8 cellular contexts compared by ENCODE assay signal in the genomic region with DNA sequence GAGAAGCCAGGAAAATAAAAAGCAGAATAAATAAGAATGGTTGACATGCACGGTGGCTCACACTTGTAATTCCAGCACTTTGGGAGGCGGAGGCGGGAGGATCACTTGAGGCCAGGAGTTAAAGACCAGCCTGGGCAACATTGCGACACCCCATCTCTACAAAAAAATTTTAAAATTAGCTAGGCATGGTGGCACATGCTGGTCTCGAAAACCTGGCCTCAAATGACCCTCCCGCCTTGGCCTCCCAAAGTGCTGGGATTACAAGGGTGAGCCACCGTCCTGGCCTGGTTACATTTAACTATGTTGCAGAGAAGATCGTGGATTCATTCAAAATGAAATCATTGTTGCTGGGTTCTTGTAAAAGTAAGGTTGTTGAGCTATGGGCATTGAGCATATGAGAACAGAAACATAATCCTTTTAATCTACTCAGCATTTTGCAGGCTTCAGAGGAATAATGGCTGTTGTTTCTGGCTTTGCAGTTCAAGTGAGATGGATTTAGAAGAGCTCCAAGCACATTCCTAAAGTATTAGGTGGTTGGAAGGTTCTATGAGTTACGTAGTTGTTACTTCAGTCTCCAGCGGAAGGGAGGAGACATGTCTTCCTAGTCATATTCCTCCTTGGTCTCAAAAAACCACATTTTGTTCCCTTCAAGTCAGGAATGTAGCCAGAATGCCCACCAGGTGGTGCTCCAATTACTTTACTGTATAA.
DNase-seq lines count a peak whose midpoint lies in the region; ATAC-seq lines count a peak whose summit lies in the region.

No MANE protein-coding gene starts in this region.

- H3K27me3 Mint-ChIP-seq in activated naive CD8-positive, alpha-beta T cell treated with anti-CD3 and anti-CD28 coated beads, Interleukin-2, amount 50 U/mL, for 24 hours: peaks cover 16% of the 10 kb centered on the region
- H3K27me3 Mint-ChIP-seq in T-helper 2 cell treated with Interferon-gamma antibody and Interleukin-4, amounts not matched to agents 5 μg/mL and 100 μg/mL, for 36 hours (ENCODE audit: low read depth): peaks cover 1% of the 10 kb centered on the region

- H3K4me3 Mint-ChIP-seq in activated naive CD8-positive, alpha-beta T cell treated with anti-CD3 and anti-CD28 coated beads, Interleukin-2, amount 50 U/mL, for 24 hours: no peak overlapping the region
- H3K4me3 Mint-ChIP-seq in T-helper 2 cell treated with Interferon-gamma antibody and Interleukin-4, amounts not matched to agents 5 μg/mL and 100 μg/mL, for 36 hours: no peak overlapping the region

- DNase-seq in AG20443 (ENCODE audit: low spot score): peak; percentile 83
- peak; percentile 72 for DNase-seq in NCI-H82 (lab: John Stamatoyannopoulos, UW)
- peak; percentile 33 for DNase-seq in activated naive CD8-positive, alpha-beta T cell treated with anti-CD3 and anti-CD28 coated beads, Interleukin-2, amount 50 U/mL, for 24 hours
- DNase-seq in hepatic stellate cell (ENCODE audit: low spot score): peak; percentile 78
- DNase-seq in stimulated activated CD4-positive, alpha-beta T cell treated with anti-CD3 and anti-CD28 coated beads, Interleukin-1b, Interleukin-23, amount 100 ng/mL, for 4 hours (ENCODE audit: low read depth in 2 of 2): peak; percentile 2 to 12
- DNase-seq in activated CD4-positive, CD25-positive, alpha-beta regulatory T cell treated with anti-CD3 and anti-CD28 coated beads, Interleukin-2, amount 50 U/mL, for 72 hours: no peak
- no peak for DNase-seq in T-helper 2 cell treated with Interferon-gamma antibody and Interleukin-4, amounts not matched to agents 5 μg/mL and 100 μg/mL, for 36 hours (ENCODE audit: low spot score)

- peaks cover 30% of the 10 kb centered on the region for H3K4me1 Mint-ChIP-seq in activated naive CD8-positive, alpha-beta T cell treated with anti-CD3 and anti-CD28 coated beads, Interleukin-2, amount 50 U/mL, for 24 hours
- peaks cover 6% of the 10 kb centered on the region for H3K4me1 Mint-ChIP-seq in T-helper 2 cell treated with Interferon-gamma antibody and Interleukin-4, amounts not matched to agents 5 μg/mL and 100 μg/mL, for 36 hours (ENCODE audit: low read depth)

- no peaks in the 10 kb centered on the region for H3K36me3 Mint-ChIP-seq in activated naive CD8-positive, alpha-beta T cell treated with anti-CD3 and anti-CD28 coated beads, Interleukin-2, amount 50 U/mL, for 24 hours (ENCODE audit: low read depth)
- no peaks in the 10 kb centered on the region for H3K36me3 Mint-ChIP-seq in T-helper 2 cell treated with Interferon-gamma antibody and Interleukin-4, amounts not matched to agents 5 μg/mL and 100 μg/mL, for 36 hours (ENCODE audit: low read depth)

- H3K9me3 Mint-ChIP-seq in activated naive CD8-positive, alpha-beta T cell treated with anti-CD3 and anti-CD28 coated beads, Interleukin-2, amount 50 U/mL, for 24 hours: no peaks in the 10 kb centered on the region
- H3K9me3 Mint-ChIP-seq in T-helper 2 cell treated with Interferon-gamma antibody and Interleukin-4, amounts not matched to agents 5 μg/mL and 100 μg/mL, for 36 hours: no peaks in the 10 kb centered on the region

- ATAC-seq in GM18502 (IDR thresholded peaks at IDR 0.05; ENCODE audit: poor library complexity, unreplicated experiment): peak; percentile 46
- ATAC-seq in activated naive CD8-positive, alpha-beta T cell treated with anti-CD3 and anti-CD28 coated beads, Interleukin-2, amount 50 U/mL, for 24 hours: no peak

- no peak overlapping the region for H3K27ac Mint-ChIP-seq in activated naive CD8-positive, alpha-beta T cell treated with anti-CD3 and anti-CD28 coated beads, Interleukin-2, amount 50 U/mL, for 24 hours
- H3K27ac Mint-ChIP-seq in T-helper 2 cell treated with Interferon-gamma antibody and Interleukin-4, amounts not matched to agents 5 μg/mL and 100 μg/mL, for 36 hours: no peak overlapping the region

Comparison
In these comparisons a context has a peak if more than half of its experiments do, and no peak if none do; other contexts are left out.
1. DNase-seq: peak in AG20443 (single experiment), NCI-H82 (single experiment), activated naive CD8-positive, alpha-beta T cell treated with anti-CD3 and anti-CD28 coated beads, Interleukin-2, amount 50 U/mL, for 24 hours (single experiment), hepatic stellate cell (single experiment) and stimulated activated CD4-positive, alpha-beta T cell treated with anti-CD3 and anti-CD28 coated beads, Interleukin-1b, Interleukin-23, amount 100 ng/mL, for 4 hours (2 of 2); none in activated CD4-positive, CD25-positive, alpha-beta regulatory T cell treated with anti-CD3 and anti-CD28 coated beads, Interleukin-2, amount 50 U/mL, for 72 hours (single experiment) and T-helper 2 cell treated with Interferon-gamma antibody and Interleukin-4, amounts not matched to agents 5 μg/mL and 100 μg/mL, for 36 hours (single experiment).